7 cellular contexts compared by ENCODE assay signal in the genomic region with DNA sequence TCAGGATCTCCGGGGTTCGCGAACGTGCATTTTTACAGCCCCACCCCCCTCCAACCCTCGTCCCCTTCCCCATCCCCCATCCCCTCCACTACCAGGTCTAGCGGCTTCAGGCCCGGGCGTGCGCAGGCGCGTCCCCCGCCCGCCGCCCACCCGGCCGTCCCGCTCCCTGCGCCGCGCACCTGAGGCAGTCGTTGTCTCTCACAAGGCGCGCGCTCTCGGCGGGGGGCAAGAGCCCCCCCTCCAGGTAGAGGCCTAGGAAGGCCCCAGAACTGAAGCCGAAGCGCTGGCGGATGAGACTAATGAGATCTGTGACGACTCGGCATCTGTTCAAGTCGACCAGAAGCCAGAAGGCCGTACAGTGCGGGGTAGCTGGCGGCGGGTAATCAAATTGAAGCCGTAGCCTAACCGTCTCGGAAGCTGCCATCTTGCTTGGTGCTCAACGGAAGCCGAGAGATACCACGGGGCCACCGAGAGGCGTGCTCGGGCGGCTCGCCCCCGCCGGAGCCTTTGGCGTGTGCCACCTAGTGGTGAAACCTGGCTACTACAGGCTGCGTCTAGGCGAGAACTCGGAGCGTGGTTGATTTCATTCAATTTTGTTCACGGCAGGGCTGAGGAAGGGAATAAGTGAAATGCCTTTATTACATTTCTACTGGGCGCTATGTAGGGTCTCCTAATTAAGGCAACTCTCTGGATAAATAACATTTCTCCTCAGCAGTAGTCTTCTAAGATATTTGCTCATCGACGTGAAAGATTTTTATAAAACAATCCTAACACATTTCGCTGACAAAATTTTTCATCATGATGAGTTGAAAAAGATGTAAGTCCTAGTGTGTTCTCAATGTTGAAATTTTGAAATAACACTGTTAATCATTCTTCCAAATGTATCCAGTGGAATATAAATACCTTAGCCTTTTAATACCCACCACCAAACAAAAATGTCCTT. TPM values are rescaled to one million over a fixed set of nuclear protein-coding genes. Genes with fewer than 3 reads are reported as not detected.
A peak's percentile ranks its signal among the peaks of the same experiment; 100 is the strongest.
DNase-seq lines count a peak whose midpoint lies in the region; ATAC-seq lines count a peak whose summit lies in the region.

A gene with protein sequence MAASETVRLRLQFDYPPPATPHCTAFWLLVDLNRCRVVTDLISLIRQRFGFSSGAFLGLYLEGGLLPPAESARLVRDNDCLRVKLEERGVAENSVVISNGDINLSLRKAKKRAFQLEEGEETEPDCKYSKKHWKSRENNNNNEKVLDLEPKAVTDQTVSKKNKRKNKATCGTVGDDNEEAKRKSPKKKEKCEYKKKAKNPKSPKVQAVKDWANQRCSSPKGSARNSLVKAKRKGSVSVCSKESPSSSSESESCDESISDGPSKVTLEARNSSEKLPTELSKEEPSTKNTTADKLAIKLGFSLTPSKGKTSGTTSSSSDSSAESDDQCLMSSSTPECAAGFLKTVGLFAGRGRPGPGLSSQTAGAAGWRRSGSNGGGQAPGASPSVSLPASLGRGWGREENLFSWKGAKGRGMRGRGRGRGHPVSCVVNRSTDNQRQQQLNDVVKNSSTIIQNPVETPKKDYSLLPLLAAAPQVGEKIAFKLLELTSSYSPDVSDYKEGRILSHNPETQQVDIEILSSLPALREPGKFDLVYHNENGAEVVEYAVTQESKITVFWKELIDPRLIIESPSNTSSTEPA (minus strand): TSS at position 455 of the 943 bp plus-strand sequence. CDS start 31 bp downstream, at position 424.

- H3K27ac ChIP-seq in angular gyrus (ENCODE audit: low read depth, low read length) (peak within 1 kb of the TSS; percentile 88), right cardiac atrium (ENCODE audit: low read length) (peak within 1 kb of the TSS; percentile 73)

- intact Hi-C loops in right cardiac atrium (cut with DNase I): no loop called here

- peak within 1 kb of the TSS; percentile 98 for H3K4me3 ChIP-seq in right cardiac atrium (ENCODE audit: low read length)

- DNase-seq in NCI-H1694 treated with DMSO at 0.1 percent for 48 hours (lab: John Stamatoyannopoulos, UW) (peak; percentile 93), T-helper 17 cell (peak; percentile 82 to 96 (median 84)), right cardiac atrium (peak; percentile 93 to 98 (median 96)), renal cortical epithelial cell (ENCODE audit: low read depth) (peak; percentile 76)

- H3K4me1 ChIP-seq in right cardiac atrium (ENCODE audit: control insufficient read depth, insufficient read depth, low read length): peaks cover 2% of the 10 kb centered on the region

- H3K4me3 Mint-ChIP-seq in T-helper 17 cell: peak within 1 kb of the TSS; percentile 85

- H3K4me1 Mint-ChIP-seq in T-helper 17 cell: peaks cover 15% of the 10 kb centered on the region

- no peaks in the 10 kb centered on the region for H3K9me3 ChIP-seq in T-helper 17 cell (ENCODE audit: control insufficient read depth, low read length, poor library complexity, severe bottlenecking)
- H3K9me3 ChIP-seq in right cardiac atrium (ENCODE audit: control insufficient read depth, low read length): no peaks in the 10 kb centered on the region

- peak; percentile 96 for ATAC-seq in GM18498 (IDR thresholded peaks at IDR 0.05; ENCODE audit: unreplicated experiment)
- peak; percentile 94 for ATAC-seq in HG02938 (IDR thresholded peaks at IDR 0.05; ENCODE audit: unreplicated experiment)
- peak; percentile 98 for ATAC-seq in T-helper 17 cell
- peak; percentile 96 to 97 for ATAC-seq in right cardiac atrium

- H3K27me3 Mint-ChIP-seq in T-helper 17 cell: no peaks in the 10 kb centered on the region

- WGBS in right cardiac atrium: 4% methylated on average over 59 of the region's 59 CpGs

- H3K36me3 Mint-ChIP-seq in T-helper 17 cell (ENCODE audit: low read depth): no peaks in the 10 kb centered on the region

- no peaks in the 10 kb centered on the region for H3K27me3 ChIP-seq in right cardiac atrium (ENCODE audit: control insufficient read depth, insufficient read depth)

- peak within 1 kb of the TSS; percentile 16 for H3K27ac Mint-ChIP-seq in T-helper 17 cell

RNA-seq across cellular contexts. Expression of the gene that starts here (rescaled TPM):
- total RNA-seq in T-helper 17 cell: 10 to 100 TPM; 14.0 to 19.6 TPM
- total RNA-seq in right cardiac atrium: 10 to 100 TPM in 2 of 4 donors, 1 to 10 TPM in 2; 9.1 to 10.7 (median 10.2) TPM
- polyA plus RNA-seq in right cardiac atrium: 7.7 TPM
- total RNA-seq in renal cortical epithelial cell: 14.8 and 15.9 TPM in 2 replicates

Comparison
In these comparisons a context has a peak if more than half of its experiments do, and no peak if none do; other contexts are left out.
1. Peak in every context shown above with its lines: DNase-seq, ATAC-seq, H3K4me3 ChIP-seq and H3K27ac ChIP-seq.